16 cellular contexts compared by ENCODE assay signal in genomic region chr18:74632088-74632679, GRCh38. TPM values are rescaled to one million over a fixed set of nuclear protein-coding genes. Genes with fewer than 3 reads are reported as not detected.
DNase-seq lines count a peak whose midpoint lies in the region; ATAC-seq, FAIRE-seq and TF ChIP-seq lines count a peak whose summit lies in the region.
"Had no signal": no experiment of that assay in that cellular context is flagged by ENCODE, and none has a peak within 500 bp of the region (broad histone marks: within the 10 kb centered on the region; RNA-seq: fewer than 3 reads in every experiment).

No MANE protein-coding gene starts in this region.

- BruUV-seq in PC-3 (replicated peaks; lab: Mats Ljungman, UMichigan) = no TSS peak

- H3K4me2 ChIP-seq in PC-3 (ENCODE audit: low read length) = no peak overlapping the region
- H3K4me2 ChIP-seq: neural progenitor cell had no signal

- no peaks in the 10 kb centered on the region for H3K9me3 Mint-ChIP-seq in activated CD4-positive, alpha-beta T cell treated with anti-CD3 and anti-CD28 coated beads, Interleukin-2, amount 10 ng/mL, durations not matched to agents 24 days and 14 days
- no peaks in the 10 kb centered on the region for H3K9me3 Mint-ChIP-seq in activated naive CD8-positive, alpha-beta T cell treated with anti-CD3 and anti-CD28 coated beads for 36 hours
- H3K9me3 Mint-ChIP-seq in nephron progenitor cell = peaks cover 6% of the 10 kb centered on the region
- H3K9me3 Mint-ChIP-seq: neural progenitor cell; stimulated activated memory B cell treated with anti-CD40 and anti-IgM and Interleukin-4, amounts not matched to agents 10 μg/mL and 1 μg/mL and 100 μg/mL, for 72 hours had no signal

- peaks cover 9% of the 10 kb centered on the region; the same call in 1 of the 2 replicates for H3K36me3 ChIP-seq in PC-3 (ENCODE audit: low read depth, low read length)
- peaks cover 2 to 7% of the 10 kb centered on the region in 2 donors for H3K36me3 ChIP-seq in aorta (ENCODE audit: control insufficient read depth in 1 of 2, insufficient read depth in 2 of 2, low read length in 1 of 2)
- H3K36me3 ChIP-seq: neural progenitor cell had no signal

- no peak overlapping the region for H3K9ac ChIP-seq in PC-3 (ENCODE audit: low read length)
- H3K9ac ChIP-seq: neural progenitor cell had no signal

- POLR2A ChIA-PET in PC-3 (lab: Charles Lee; ENCODE audit: unreplicated experiment) = interaction anchor here (0.5 kb wide), 1 partner anchor 46 kb away, joined by 3 read pairs; no protein-coding TSS in a partner anchor

- peaks cover 36% of the 10 kb centered on the region for H3K36me3 Mint-ChIP-seq in activated CD4-positive, alpha-beta T cell treated with anti-CD3 and anti-CD28 coated beads, Interleukin-2, amount 10 ng/mL, durations not matched to agents 24 days and 14 days (ENCODE audit: low read depth)
- peaks cover 30% of the 10 kb centered on the region for H3K36me3 Mint-ChIP-seq in activated naive CD8-positive, alpha-beta T cell treated with anti-CD3 and anti-CD28 coated beads for 36 hours
- peaks cover 49% of the 10 kb centered on the region for H3K36me3 Mint-ChIP-seq in nephron progenitor cell (ENCODE audit: low read depth)

- H3K4me1 Mint-ChIP-seq in activated CD4-positive, alpha-beta T cell treated with anti-CD3 and anti-CD28 coated beads, Interleukin-2, amount 10 ng/mL, durations not matched to agents 24 days and 14 days = peaks cover 36% of the 10 kb centered on the region
- H3K4me1 Mint-ChIP-seq in activated naive CD8-positive, alpha-beta T cell treated with anti-CD3 and anti-CD28 coated beads for 36 hours = peaks cover 34% of the 10 kb centered on the region
- H3K4me1 Mint-ChIP-seq in nephron progenitor cell = peaks cover 61% of the 10 kb centered on the region
- H3K4me1 Mint-ChIP-seq: neural progenitor cell had no signal

- H2AFZ ChIP-seq in PC-3 (ENCODE audit: low read length) = no peak overlapping the region
- H2AFZ ChIP-seq: neural progenitor cell had no signal

- no peaks in the 10 kb centered on the region for H3F3A ChIP-seq in PC-3 (ENCODE audit: low read length, unreplicated experiment)

- H3K27ac ChIP-seq in PC-3 (ENCODE audit: low read length) (no peak overlapping the region), aorta (ENCODE audit: low read depth in 1 of 2, low read length in 2 of 2) (no peak overlapping the region)
- H3K27ac ChIP-seq: neural progenitor cell, transverse colon had no signal

- no peaks in the 10 kb centered on the region for H4K20me1 ChIP-seq in PC-3 (ENCODE audit: low read length)

- peak overlapping the region; percentile 33 for H3K4me3 ChIP-seq in Jurkat, Clone E6-1 (ENCODE audit: low read length)
- H3K4me3 ChIP-seq in PC-3 (ENCODE audit: low read length) (no peak overlapping the region), aorta (ENCODE audit: low read length in 2 of 2) (no peak overlapping the region)
- H3K4me3 ChIP-seq: neural progenitor cell, transverse colon had no signal

- peak overlapping the region; percentile 83 for H3K4me3 Mint-ChIP-seq in activated CD4-positive, alpha-beta T cell treated with anti-CD3 and anti-CD28 coated beads, Interleukin-2, amount 10 ng/mL, durations not matched to agents 24 days and 14 days
- H3K4me3 Mint-ChIP-seq in activated naive CD8-positive, alpha-beta T cell treated with anti-CD3 and anti-CD28 coated beads for 36 hours = peak overlapping the region; percentile 68
- no peak overlapping the region for H3K4me3 Mint-ChIP-seq in nephron progenitor cell
- H3K4me3 Mint-ChIP-seq: neural progenitor cell; stimulated activated memory B cell treated with anti-CD40 and anti-IgM and Interleukin-4, amounts not matched to agents 10 μg/mL and 1 μg/mL and 100 μg/mL, for 72 hours had no signal

- intact Hi-C loops in activated CD4-positive, alpha-beta T cell treated with anti-CD3 and anti-CD28 coated beads, Interleukin-2, amount 10 ng/mL, durations not matched to agents 24 days and 14 days (cut with micrococcal nuclease) = loop anchor here (10.0 kb wide), 1 partner anchor 443 kb away; no protein-coding TSS in a partner anchor
- intact Hi-C loops in PC-3 (cut with micrococcal nuclease) = no loop called here
- intact Hi-C loops in aorta (cut with DNase I) = no loop called here

- FAIRE-seq in urothelium cell line (lab: Jason Lieb, UNC) = no peak
- FAIRE-seq: endometrium had no signal

- no peaks in the 10 kb centered on the region for H3K27me3 Mint-ChIP-seq in activated CD4-positive, alpha-beta T cell treated with anti-CD3 and anti-CD28 coated beads, Interleukin-2, amount 10 ng/mL, durations not matched to agents 24 days and 14 days
- no peaks in the 10 kb centered on the region for H3K27me3 Mint-ChIP-seq in activated naive CD8-positive, alpha-beta T cell treated with anti-CD3 and anti-CD28 coated beads for 36 hours
- H3K27me3 Mint-ChIP-seq in nephron progenitor cell (ENCODE audit: low read depth, poor library complexity) = no peaks in the 10 kb centered on the region
- H3K27me3 Mint-ChIP-seq: stimulated activated memory B cell treated with anti-CD40 and anti-IgM and Interleukin-4, amounts not matched to agents 10 μg/mL and 1 μg/mL and 100 μg/mL, for 72 hours had no signal

- CTCF ChIA-PET in PC-3 (lab: Charles Lee) = no interaction called here

- no peak for DNase-seq in activated CD4-positive, alpha-beta T cell treated with anti-CD3 and anti-CD28 coated beads, Interleukin-2, amount 10 ng/mL, durations not matched to agents 24 days and 14 days
- no peak for DNase-seq in activated CD4-positive, alpha-beta T cell treated with anti-CD3 and anti-CD28 coated beads for 1 hour
- DNase-seq in Jurkat, Clone E6-1 (ENCODE audit: low read depth, low spot score) = no peak
- DNase-seq in activated naive CD8-positive, alpha-beta T cell treated with anti-CD3 and anti-CD28 coated beads for 36 hours = no peak
- DNase-seq in nephron progenitor cell (no peak), urothelium cell line (ENCODE audit: low spot score) (no peak), PC-3 (no peak), aorta (no peak)
- DNase-seq: activated CD4-positive, CD25-positive, alpha-beta regulatory T cell; anterior cingulate cortex; mesendoderm; NCI-H1436 treated with DMSO at 0.1 percent for 48 hours; transverse colon had no signal

- 89 to 91% methylated on average over 13 of the region's 13 CpGs for WGBS in aorta, 2 donors

- ATAC-seq in PC-3 (no peak), aorta (ENCODE audit: low FRiP score) (no peak)
- ATAC-seq: stimulated activated memory B cell treated with anti-CD40 and anti-IgM and Interleukin-4, amounts not matched to agents 10 μg/mL and 1 μg/mL and 100 μg/mL, for 72 hours had no signal

- peaks cover 3% of the 10 kb centered on the region; the same call in 1 of the 2 replicates for H3K79me2 ChIP-seq in PC-3 (ENCODE audit: low read length)

- H3K9me3 ChIP-seq in PC-3 (ENCODE audit: low read length) (no peaks in the 10 kb centered on the region), aorta (ENCODE audit: control insufficient read depth, low read length) (peaks cover 2% of the 10 kb centered on the region)
- H3K9me3 ChIP-seq: transverse colon had no signal

- peak overlapping the region; percentile 94 for H3K27ac Mint-ChIP-seq in activated CD4-positive, alpha-beta T cell treated with anti-CD3 and anti-CD28 coated beads, Interleukin-2, amount 10 ng/mL, durations not matched to agents 24 days and 14 days
- H3K27ac Mint-ChIP-seq in activated naive CD8-positive, alpha-beta T cell treated with anti-CD3 and anti-CD28 coated beads for 36 hours = peak overlapping the region; percentile 93
- peak overlapping the region; percentile 61 for H3K27ac Mint-ChIP-seq in nephron progenitor cell
- H3K27ac Mint-ChIP-seq: neural progenitor cell; stimulated activated memory B cell treated with anti-CD40 and anti-IgM and Interleukin-4, amounts not matched to agents 10 μg/mL and 1 μg/mL and 100 μg/mL, for 72 hours had no signal

- H3K27me3 ChIP-seq in PC-3 (ENCODE audit: low read length) (no peaks in the 10 kb centered on the region), aorta (ENCODE audit: control insufficient read depth in 1 of 2, insufficient read depth in 2 of 2, low read length in 1 of 2) (no peaks in the 10 kb centered on the region)
- H3K27me3 ChIP-seq: neural progenitor cell, transverse colon had no signal

- peaks cover 18% of the 10 kb centered on the region for H3K4me1 ChIP-seq in PC-3 (ENCODE audit: insufficient read depth, low read length)
- no peaks in the 10 kb centered on the region for H3K4me1 ChIP-seq in aorta (ENCODE audit: control insufficient read depth in 1 of 2, insufficient read depth in 2 of 2, low read length in 2 of 2)
- H3K4me1 ChIP-seq: neural progenitor cell had no signal

- TF ChIP-seq CTCF in nephron progenitor cell (IDR thresholded peaks at IDR 0.05) (no peak), PC-3 (conservative IDR thresholded peaks at IDR 0.05; ENCODE audit: low read depth, low read length) (no peak)

- no peaks in the 10 kb centered on the region for H3K9me2 ChIP-seq in PC-3 (replicated peaks; ENCODE audit: low read length)

RNA-seq across cellular contexts. Expression of gene ZNF407, which starts 34.5 kb away (rescaled TPM):
- total RNA-seq in activated CD4-positive, alpha-beta T cell treated with anti-CD3 and anti-CD28 coated beads, Interleukin-2, amount 10 ng/mL, durations not matched to agents 24 days and 14 days = 17.8 and 18.1 TPM in 2 replicates
- 3.6 TPM for polyA plus RNA-seq in Jurkat, Clone E6-1 (2012; ENCODE audit: insufficient read depth, insufficient read length)
- total RNA-seq in activated naive CD8-positive, alpha-beta T cell treated with anti-CD3 and anti-CD28 coated beads for 36 hours = 10 to 100 TPM in 1 of 2 experiments, 1 to 10 TPM in 1; 9.6 to 10.3 TPM
- total RNA-seq in PC-3 (2014; rRNA removed) (8.5 and 9.3 TPM in 2 replicates), aorta (10 to 100 TPM; 16.0 to 21.1 TPM)
- 1 to 10 TPM; 1.3 to 3.0 TPM for polyA plus RNA-seq in aorta
